In genomic region chr2:218033590-218034496, GRCh38 we compare ENCODE assay signal across 10 cellular contexts. TPM values are rescaled to one million over a fixed set of nuclear protein-coding genes. Genes with fewer than 3 reads are reported as not detected.
DNase-seq lines count a peak whose midpoint lies in the region; ATAC-seq and TF ChIP-seq lines count a peak whose summit lies in the region.
"Had no signal": no experiment of that assay in that cellular context is flagged by ENCODE, and none has a peak within 500 bp of the region (broad histone marks: within the 10 kb centered on the region; RNA-seq: fewer than 3 reads in every experiment).

No MANE protein-coding gene starts in this region.

- TF ChIP-seq CTCF in GM23338 (conservative IDR thresholded peaks at IDR 0.05; ENCODE audit: low read depth in 2 of 2), result no peak

- no peaks in the 10 kb centered on the region for H3K9me3 ChIP-seq in BLaER1
- H3K9me3 ChIP-seq: HAP-1 had no signal

- H3K36me3 ChIP-seq in BLaER1, result no peaks in the 10 kb centered on the region
- no peaks in the 10 kb centered on the region for H3K36me3 ChIP-seq in GM23338 (ENCODE audit: insufficient read depth)
- H3K36me3 ChIP-seq: HAP-1 had no signal

- no peaks in the 10 kb centered on the region for H3F3A ChIP-seq in GM23338 (replicated peaks; ENCODE audit: low read depth)

- H3K9ac ChIP-seq in BLaER1, result peak overlapping the region; percentile 77

- no peaks in the 10 kb centered on the region for H3K9me3 Mint-ChIP-seq in GM23338
- no peaks in the 10 kb centered on the region for H3K9me3 Mint-ChIP-seq in activated naive CD8-positive, alpha-beta T cell treated with anti-CD3 and anti-CD28 coated beads, Interleukin-2, amount 50 U/mL, for 24 hours

- H3K9me2 ChIP-seq in GM23338 (ENCODE audit: insufficient read depth), result no peaks in the 10 kb centered on the region

- H3K4me3 ChIP-seq in BLaER1, result peak overlapping the region; percentile 57
- H3K4me3 ChIP-seq in GM23338, result peak overlapping the region; percentile 78
- H3K4me3 ChIP-seq: HAP-1 had no signal

- peak; percentile 71 for ATAC-seq in GM23338
- ATAC-seq in activated naive CD8-positive, alpha-beta T cell treated with anti-CD3 and anti-CD28 coated beads, Interleukin-2, amount 50 U/mL, for 24 hours, result no peak

- peak overlapping the region; percentile 100 for H2AFZ ChIP-seq in GM23338

- no peaks in the 10 kb centered on the region for H3K79me2 ChIP-seq in GM23338 (replicated peaks; ENCODE audit: insufficient read depth)

- peak overlapping the region; percentile 98 for H3K4me2 ChIP-seq in BLaER1
- H3K4me2 ChIP-seq in GM23338, result peak overlapping the region; percentile 98

- H3K4me1 Mint-ChIP-seq in GM23338, result peaks cover 20% of the 10 kb centered on the region; the same call in 2 of the 3 replicates
- H3K4me1 Mint-ChIP-seq in activated naive CD8-positive, alpha-beta T cell treated with anti-CD3 and anti-CD28 coated beads, Interleukin-2, amount 50 U/mL, for 24 hours, result peaks cover 9% of the 10 kb centered on the region

- no peaks in the 10 kb centered on the region for H4K20me1 ChIP-seq in BLaER1
- H4K20me1 ChIP-seq in GM23338 (replicated peaks; ENCODE audit: insufficient read depth), result no peaks in the 10 kb centered on the region

- H3K36me3 Mint-ChIP-seq in GM23338 (ENCODE audit: low read depth), result no peaks in the 10 kb centered on the region
- no peaks in the 10 kb centered on the region for H3K36me3 Mint-ChIP-seq in activated naive CD8-positive, alpha-beta T cell treated with anti-CD3 and anti-CD28 coated beads, Interleukin-2, amount 50 U/mL, for 24 hours (ENCODE audit: low read depth)

- H3K27me3 ChIP-seq in BLaER1, result no peaks in the 10 kb centered on the region
- peaks cover 27% of the 10 kb centered on the region for H3K27me3 ChIP-seq in GM23338 (ENCODE audit: insufficient read depth)

- H3K4me1 ChIP-seq in BLaER1, result peaks cover 77% of the 10 kb centered on the region
- H3K4me1 ChIP-seq in GM23338 (ENCODE audit: insufficient read depth), result peaks cover 3% of the 10 kb centered on the region; the same call in 1 of the 2 replicates
- H3K4me1 ChIP-seq: HAP-1 had no signal

- peak overlapping the region; percentile 68 for H3K4me3 Mint-ChIP-seq in GM23338
- H3K4me3 Mint-ChIP-seq in activated naive CD8-positive, alpha-beta T cell treated with anti-CD3 and anti-CD28 coated beads, Interleukin-2, amount 50 U/mL, for 24 hours, result peak overlapping the region; percentile 40

- H3K27ac ChIP-seq in BLaER1 (peak overlapping the region; percentile 88), GM23338 (ENCODE audit: low read depth) (no peak overlapping the region)

- H3K27ac Mint-ChIP-seq in GM23338, result no peak overlapping the region
- H3K27ac Mint-ChIP-seq in activated naive CD8-positive, alpha-beta T cell treated with anti-CD3 and anti-CD28 coated beads, Interleukin-2, amount 50 U/mL, for 24 hours, result no peak overlapping the region

- DNase-seq in GM23338 (ENCODE audit: low spot score) (peak; percentile 68), mesenteric fat pad (ENCODE audit: low spot score) (peak; percentile 82), GM19238 (ENCODE audit: insufficient read length, low spot score) (no peak), SHP77 treated with DMSO at 0.1 percent for 48 hours (lab: John Stamatoyannopoulos, UW) (no peak), nucleus accumbens (lab: John Stamatoyannopoulos, UW) (no peak)
- no peak for DNase-seq in activated naive CD8-positive, alpha-beta T cell treated with anti-CD3 and anti-CD28 coated beads, Interleukin-2, amount 50 U/mL, for 24 hours
- no peak for DNase-seq in stimulated activated CD4-positive, alpha-beta T cell treated with anti-CD3 and anti-CD28 coated beads, Interleukin-2, amount 100 ng/mL, for 48 hours

- peaks cover 22% of the 10 kb centered on the region for H3K27me3 Mint-ChIP-seq in GM23338 (ENCODE audit: insufficient read depth, low read depth, poor library complexity)
- peaks cover 5% of the 10 kb centered on the region for H3K27me3 Mint-ChIP-seq in activated naive CD8-positive, alpha-beta T cell treated with anti-CD3 and anti-CD28 coated beads, Interleukin-2, amount 50 U/mL, for 24 hours

TF ChIP-seq in GM23338, 12 proteins besides CTCF, POLR2A, EP300 and RAD21:
- TF ChIP-seq EZH2phosphoT487 (IDR thresholded peaks at IDR 0.05; ENCODE audit: unreplicated experiment) (peak; percentile 48), ZNF462 (CRISPR knock-in tag; IDR thresholded peaks at IDR 0.05) (no peak)
TF ChIP-seq in GM23338: peak in this region for 1.

RNA-seq across cellular contexts. Expression of gene TNS1, which starts 31.0 kb away (rescaled TPM):
- total RNA-seq in GM23338 (2014; rRNA removed; shearing (Covaris generic)), result 5.7 and 7.4 TPM in 2 replicates
- 1.3 and 2.0 TPM in 2 replicates for polyA plus RNA-seq in GM23338 (2016; fragmentation: Nextera tagmentation; extraction: Ambion mirVana)
- total RNA-seq in mesenteric fat pad, result 449 TPM

RNA-seq across cellular contexts. Expression of gene RUFY4, which starts 35.2 kb away (rescaled TPM):
- 0.04 TPM in 1 of 2 replicates, not detected in the other for total RNA-seq in GM23338 (2014; rRNA removed; shearing (Covaris generic))
- 0.27 and 0.89 TPM in 2 replicates for polyA plus RNA-seq in GM23338 (2016; fragmentation: Nextera tagmentation; extraction: Ambion mirVana)
- total RNA-seq in mesenteric fat pad, result 0.42 TPM
- total RNA-seq: Daoy had no signal

Comparison
In these comparisons a context has a peak if more than half of its experiments do, and no peak if none do; other contexts are left out.
1. DNase-seq: peak in GM23338 (single experiment) and mesenteric fat pad (single experiment); none in activated naive CD8-positive, alpha-beta T cell treated with anti-CD3 and anti-CD28 coated beads, Interleukin-2, amount 50 U/mL, for 24 hours (single experiment), GM19238 (single experiment), stimulated activated CD4-positive, alpha-beta T cell treated with anti-CD3 and anti-CD28 coated beads, Interleukin-2, amount 100 ng/mL, for 48 hours (0 of 2), SHP77 treated with DMSO at 0.1 percent for 48 hours (single experiment) and nucleus accumbens (0 of 56).
2. RNA of gene TNS1, which starts 31.0 kb away (total RNA-seq): 449 TPM in mesenteric fat pad (single experiment); 5.7 to 7.4 TPM in GM23338; every median in the first group is over 10 times any median in the second.